ENCODE assay signal across 9 cellular contexts in the genomic region with DNA sequence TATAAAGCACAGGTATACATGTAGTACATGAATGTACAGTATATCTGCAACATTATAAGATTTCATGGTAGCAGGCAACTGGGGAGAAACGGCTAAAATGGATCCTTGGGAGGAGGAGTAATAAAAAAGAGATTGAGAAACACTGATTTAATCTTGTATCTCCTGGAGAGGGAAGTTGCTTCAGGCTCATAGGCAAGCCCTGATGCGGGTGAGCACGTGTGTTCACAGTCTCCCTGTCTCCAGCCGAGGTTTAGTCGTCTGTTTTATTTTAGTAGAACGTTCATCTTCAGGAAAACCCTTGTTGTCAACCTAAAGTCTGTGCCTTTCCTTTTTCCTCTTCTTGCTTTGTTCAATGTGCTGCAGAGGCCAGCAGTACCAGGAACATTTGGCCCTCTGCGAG. TPM values are rescaled to one million over a fixed set of nuclear protein-coding genes. Genes with fewer than 3 reads are reported as not detected.
"Had no signal": no experiment of that assay in that cellular context is flagged by ENCODE, and none has a peak within 500 bp of the region (broad histone marks: within the 10 kb centered on the region; RNA-seq: fewer than 3 reads in every experiment).

No MANE protein-coding gene starts in this region.

- H3K36me3 Mint-ChIP-seq: IgD-negative memory B cell had no signal

- DNase-seq: GM23248, H9, HCEC 1CT had no signal

- H3K4me3 ChIP-seq: GM23248 had no signal

- FAIRE-seq: H1, H54, HepG2, HTR-8/SVneo had no signal

- H3K9ac ChIP-seq: GM23248 had no signal

- H3K27me3 Mint-ChIP-seq: IgD-negative memory B cell had no signal

- H2AFZ ChIP-seq: GM23248 had no signal

- H3K4me1 Mint-ChIP-seq: IgD-negative memory B cell had no signal

- H3K9me3 Mint-ChIP-seq: H9, IgD-negative memory B cell had no signal

- H3K27ac ChIP-seq: GM23248 had no signal

- H3K4me3 Mint-ChIP-seq: H9, IgD-negative memory B cell had no signal

- ATAC-seq: HepG2 had no signal

- H3K27ac Mint-ChIP-seq: H9, IgD-negative memory B cell had no signal

RNA-seq across cellular contexts. Expression of gene SLC25A18, which starts 21.8 kb away (rescaled TPM):
- total RNA-seq: GM23248, HT-29 had no signal
- polyA plus RNA-seq: GM23248, IgD-negative memory B cell had no signal
